ENCODE assay signal across 8 cellular contexts in the genomic region with DNA sequence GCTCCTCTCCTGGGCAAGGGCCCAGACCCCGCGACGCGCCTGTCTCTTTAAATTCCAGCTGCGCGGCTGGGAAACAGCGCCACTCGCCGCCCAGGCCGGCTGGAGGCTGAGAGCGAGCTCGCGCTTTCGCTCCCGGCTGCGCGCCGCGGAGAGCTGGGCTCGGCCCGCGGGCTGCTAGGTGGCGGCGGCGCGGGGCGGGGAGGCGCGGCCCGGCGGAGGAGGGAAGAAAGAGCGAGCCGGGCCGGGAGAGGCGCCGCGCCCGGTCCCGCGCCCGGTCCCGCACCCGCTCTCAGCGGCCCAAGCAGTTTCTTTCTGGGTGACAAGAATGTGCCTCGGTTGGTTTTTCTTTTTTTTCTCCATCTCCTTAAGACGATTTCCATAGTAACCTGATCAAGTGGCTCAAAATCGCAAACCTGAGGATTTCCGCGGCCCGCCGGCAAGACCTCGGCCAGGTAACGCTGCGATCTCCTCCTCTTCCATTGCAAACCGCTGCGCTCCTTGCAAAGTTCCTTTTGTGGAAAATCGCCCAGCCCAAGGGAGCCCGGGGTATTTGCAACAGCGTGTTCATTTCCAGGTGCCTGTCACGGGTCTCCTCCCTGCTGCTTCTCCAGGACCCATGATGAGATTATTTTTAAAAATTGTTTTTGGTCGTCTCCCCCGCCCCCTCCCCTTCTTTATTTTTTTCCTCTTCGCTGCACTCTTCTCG.
DNase-seq lines count a peak whose midpoint lies in the region; ATAC-seq and TF ChIP-seq lines count a peak whose summit lies in the region.

No MANE protein-coding gene starts in this region.

- no peaks in the 10 kb centered on the region for H3F3A ChIP-seq in SK-N-SH (replicated peaks; ENCODE audit: insufficient read depth)

- H3K4me1 ChIP-seq in HAP-1, result no peaks in the 10 kb centered on the region
- H3K4me1 ChIP-seq in SK-N-SH (ENCODE audit: control insufficient read depth in 1 of 2, insufficient read depth in 2 of 2, low read depth in 1 of 2, low read length in 1 of 2), result peaks cover 5 to 8% of the 10 kb centered on the region in 2 experiments; a peak in 1 of 4 replicates
- H3K4me1 ChIP-seq in right lobe of liver, result peaks cover 0 to 7% (median 0%) of the 10 kb centered on the region in 4 donors

- no peak for TF ChIP-seq POLR2A in right lobe of liver (IDR thresholded peaks at IDR 0.05)

- TF ChIP-seq RAD21 in SK-N-SH (IDR thresholded peaks at IDR 0.05; ENCODE audit: low read length), result peak; percentile 52

- H3K36me3 ChIP-seq in HAP-1 (replicated peaks) (no peaks in the 10 kb centered on the region), SK-N-SH (replicated peaks in 1 of 2; ENCODE audit: control insufficient read depth in 1 of 2, insufficient read depth in 2 of 2, low read length in 1 of 2) (no peaks in the 10 kb centered on the region), right lobe of liver (no peaks in the 10 kb centered on the region)

- H3K79me2 ChIP-seq in SK-N-SH (ENCODE audit: insufficient read depth), result peaks cover 29% of the 10 kb centered on the region

- ATAC-seq in right lobe of liver, result peak; percentile 97 to 99 (median 98)

- POLR2A ChIA-PET in SK-N-SH (lab: Yijun Ruan, JAX), result no interaction called here

- H3K27me3 ChIP-seq in HAP-1 (ENCODE audit: low read depth) (peaks cover 37% of the 10 kb centered on the region), SK-N-SH (ENCODE audit: insufficient read depth) (no peaks in the 10 kb centered on the region), dorsolateral prefrontal cortex (no peaks in the 10 kb centered on the region), right lobe of liver (peaks cover 0 to 4% of the 10 kb centered on the region in 2 donors)

- CTCF ChIA-PET in SK-N-SH (lab: Yijun Ruan, JAX), result interaction anchor here (0.5 to 1.3 kb wide), 5 partner anchors 8 to 505 kb away, joined by 3 to 4 read pairs (median 3); no protein-coding TSS in a partner anchor

- intact Hi-C loops in dorsolateral prefrontal cortex (cut with DNase I), result loop anchor here (10.0 kb wide), 2 partner anchors 70 to 260 kb away; a partner anchor contains a TSS
- intact Hi-C loops in right lobe of liver (cut with DNase I), result no loop called here

- H3K9me2 ChIP-seq in SK-N-SH, result no peaks in the 10 kb centered on the region

- H2AFZ ChIP-seq in SK-N-SH (ENCODE audit: low read depth), result peak overlapping the region; percentile 97

- H3K9me3 ChIP-seq in HAP-1 (no peaks in the 10 kb centered on the region), SK-N-SH (no peaks in the 10 kb centered on the region), right lobe of liver (no peaks in the 10 kb centered on the region)

- H3K9ac ChIP-seq in SK-N-SH, result peak overlapping the region; percentile 74

- H3K4me3 ChIP-seq in HAP-1, result peak overlapping the region; percentile 27
- H3K4me3 ChIP-seq in LNCaP clone FGC (ENCODE audit: low read depth, low read length), result peak overlapping the region; percentile 40
- H3K4me3 ChIP-seq in SK-N-SH (ENCODE audit: low read depth in 2 of 2, low read length in 1 of 2), result peak overlapping the region; percentile 74 to 96
- H3K4me3 ChIP-seq in dorsolateral prefrontal cortex, result peak overlapping the region; percentile 56 to 84 (median 73)
- H3K4me3 ChIP-seq in right lobe of liver, result peak overlapping the region; percentile 33 to 57 (median 36)

- TF ChIP-seq EP300 in SK-N-SH (IDR thresholded peaks at IDR 0.05; ENCODE audit: borderline replicate concordance in 1 of 2, low read depth in 1 of 2, low read length in 1 of 2), result no peak

- DNase-seq in activated T-cell treated with anti-CD3 and anti-CD28 coated beads for 24 hours (ENCODE audit: low read depth) (peak; percentile 4), activated T-cell treated with anti-CD3 and anti-CD28 coated beads for 4 hours (no peak), HAP-1 (ENCODE audit: low spot score in 2 of 2) (peak; percentile 52 to 78), LNCaP clone FGC (ENCODE audit: low read depth) (no peak), SK-N-SH (peak; percentile 87), dorsolateral prefrontal cortex (peak; percentile 54 to 83 (median 70)), right lobe of liver (peak; percentile 74 to 78 (median 76))
- peak; percentile 2 for DNase-seq in stimulated activated CD8-positive, alpha-beta memory T cell treated with anti-CD3 and anti-CD28 coated beads, Interleukin-15, amount 100 ng/mL, for 24 hours (ENCODE audit: low read depth)

- TF ChIP-seq CTCF in LNCaP clone FGC (IDR thresholded peaks at IDR 0.05; ENCODE audit: control insufficient read depth, extremely low read depth, insufficient read depth), result peak; percentile 85
- peak; percentile 60 for TF ChIP-seq CTCF in SK-N-SH (IDR thresholded peaks at IDR 0.05)
- peak in 53 of 56 donors; percentile 19 to 71 (median 46) for TF ChIP-seq CTCF in dorsolateral prefrontal cortex (IDR thresholded peaks at IDR 0.05 in 54 of 56, conservative IDR thresholded peaks at IDR 0.05 in 2 of 56; ENCODE audit: low read depth in 1 of 56, partially characterized antibody in 56 of 56)
- peak; percentile 21 to 63 (median 41) for TF ChIP-seq CTCF in right lobe of liver (IDR thresholded peaks at IDR 0.05)

- H4K20me1 ChIP-seq in SK-N-SH (ENCODE audit: insufficient read depth), result no peaks in the 10 kb centered on the region

- WGBS in SK-N-SH (ENCODE audit: low lambda C conversion rate), result 1% methylated on average over 35 of the region's 64 CpGs
- under 1% methylated on average over 20 of the region's 64 CpGs for WGBS in right lobe of liver (ENCODE audit: insufficient coverage, low coverage, low lambda C conversion rate, missing lambda C conversion rate)

- H3K27ac ChIP-seq in SK-N-SH (ENCODE audit: low read depth in 2 of 2, low read length in 1 of 2) (peak overlapping the region; percentile 48 to 50; a peak in 2 of 4 replicates), dorsolateral prefrontal cortex (peak overlapping the region in 57 of 59 donors; percentile 13 to 92 (median 82)), right lobe of liver (no peak overlapping the region)

- in situ Hi-C loops in HAP-1 (cut with MboI; ENCODE audit: low sequenced_read_pairs), result no loop called here

- peak overlapping the region; percentile 91 for H3K4me2 ChIP-seq in SK-N-SH

TF ChIP-seq in SK-N-SH, 30 proteins besides CTCF, POLR2A, EP300 and RAD21 (continues in another document):
- TF ChIP-seq, protein P1, sequence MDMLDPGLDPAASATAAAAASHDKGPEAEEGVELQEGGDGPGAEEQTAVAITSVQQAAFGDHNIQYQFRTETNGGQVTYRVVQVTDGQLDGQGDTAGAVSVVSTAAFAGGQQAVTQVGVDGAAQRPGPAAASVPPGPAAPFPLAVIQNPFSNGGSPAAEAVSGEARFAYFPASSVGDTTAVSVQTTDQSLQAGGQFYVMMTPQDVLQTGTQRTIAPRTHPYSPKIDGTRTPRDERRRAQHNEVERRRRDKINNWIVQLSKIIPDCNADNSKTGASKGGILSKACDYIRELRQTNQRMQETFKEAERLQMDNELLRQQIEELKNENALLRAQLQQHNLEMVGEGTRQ (IDR thresholded peaks at IDR 0.05; ENCODE audit: borderline replicate concordance, low read depth, low read length), result no peak
- TF ChIP-seq, protein P2, sequence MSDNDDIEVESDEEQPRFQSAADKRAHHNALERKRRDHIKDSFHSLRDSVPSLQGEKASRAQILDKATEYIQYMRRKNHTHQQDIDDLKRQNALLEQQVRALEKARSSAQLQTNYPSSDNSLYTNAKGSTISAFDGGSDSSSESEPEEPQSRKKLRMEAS (IDR thresholded peaks at IDR 0.05; ENCODE audit: low read depth), result peak; percentile 73; the same call in 1 of the 2 replicates
- no peak for TF ChIP-seq TCF12 (IDR thresholded peaks at IDR 0.05)
- no peak for TF ChIP-seq CHD2 (IDR thresholded peaks at IDR 0.05; ENCODE audit: low read length, partially characterized antibody)
- TF ChIP-seq RXRA (IDR thresholded peaks at IDR 0.05; ENCODE audit: borderline replicate concordance, low read depth), result no peak
- TF ChIP-seq, protein P3, sequence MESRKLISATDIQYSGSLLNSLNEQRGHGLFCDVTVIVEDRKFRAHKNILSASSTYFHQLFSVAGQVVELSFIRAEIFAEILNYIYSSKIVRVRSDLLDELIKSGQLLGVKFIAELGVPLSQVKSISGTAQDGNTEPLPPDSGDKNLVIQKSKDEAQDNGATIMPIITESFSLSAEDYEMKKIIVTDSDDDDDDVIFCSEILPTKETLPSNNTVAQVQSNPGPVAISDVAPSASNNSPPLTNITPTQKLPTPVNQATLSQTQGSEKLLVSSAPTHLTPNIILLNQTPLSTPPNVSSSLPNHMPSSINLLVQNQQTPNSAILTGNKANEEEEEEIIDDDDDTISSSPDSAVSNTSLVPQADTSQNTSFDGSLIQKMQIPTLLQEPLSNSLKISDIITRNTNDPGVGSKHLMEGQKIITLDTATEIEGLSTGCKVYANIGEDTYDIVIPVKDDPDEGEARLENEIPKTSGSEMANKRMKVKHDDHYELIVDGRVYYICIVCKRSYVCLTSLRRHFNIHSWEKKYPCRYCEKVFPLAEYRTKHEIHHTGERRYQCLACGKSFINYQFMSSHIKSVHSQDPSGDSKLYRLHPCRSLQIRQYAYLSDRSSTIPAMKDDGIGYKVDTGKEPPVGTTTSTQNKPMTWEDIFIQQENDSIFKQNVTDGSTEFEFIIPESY (IDR thresholded peaks at IDR 0.05; ENCODE audit: borderline replicate concordance, low read depth), result no peak
- TF ChIP-seq SIN3A (IDR thresholded peaks at IDR 0.05; ENCODE audit: borderline replicate concordance, low read depth, low read length), result peak; percentile 71; the same call in 1 of the 2 replicates
- no peak; the same call in 1 of the 2 replicates for TF ChIP-seq NFIC (IDR thresholded peaks at IDR 0.05; ENCODE audit: borderline replicate concordance)
- TF ChIP-seq, protein P4, sequence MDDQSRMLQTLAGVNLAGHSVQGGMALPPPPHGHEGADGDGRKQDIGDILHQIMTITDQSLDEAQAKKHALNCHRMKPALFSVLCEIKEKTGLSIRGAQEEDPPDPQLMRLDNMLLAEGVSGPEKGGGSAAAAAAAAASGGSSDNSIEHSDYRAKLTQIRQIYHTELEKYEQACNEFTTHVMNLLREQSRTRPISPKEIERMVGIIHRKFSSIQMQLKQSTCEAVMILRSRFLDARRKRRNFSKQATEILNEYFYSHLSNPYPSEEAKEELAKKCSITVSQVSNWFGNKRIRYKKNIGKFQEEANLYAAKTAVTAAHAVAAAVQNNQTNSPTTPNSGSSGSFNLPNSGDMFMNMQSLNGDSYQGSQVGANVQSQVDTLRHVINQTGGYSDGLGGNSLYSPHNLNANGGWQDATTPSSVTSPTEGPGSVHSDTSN (IDR thresholded peaks at IDR 0.05), result no peak; the same call in 1 of the 2 replicates
- TF ChIP-seq, protein P5, sequence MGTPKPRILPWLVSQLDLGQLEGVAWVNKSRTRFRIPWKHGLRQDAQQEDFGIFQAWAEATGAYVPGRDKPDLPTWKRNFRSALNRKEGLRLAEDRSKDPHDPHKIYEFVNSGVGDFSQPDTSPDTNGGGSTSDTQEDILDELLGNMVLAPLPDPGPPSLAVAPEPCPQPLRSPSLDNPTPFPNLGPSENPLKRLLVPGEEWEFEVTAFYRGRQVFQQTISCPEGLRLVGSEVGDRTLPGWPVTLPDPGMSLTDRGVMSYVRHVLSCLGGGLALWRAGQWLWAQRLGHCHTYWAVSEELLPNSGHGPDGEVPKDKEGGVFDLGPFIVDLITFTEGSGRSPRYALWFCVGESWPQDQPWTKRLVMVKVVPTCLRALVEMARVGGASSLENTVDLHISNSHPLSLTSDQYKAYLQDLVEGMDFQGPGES (IDR thresholded peaks at IDR 0.05; ENCODE audit: low read depth, low read length), result no peak
- TF ChIP-seq JUND (IDR thresholded peaks at IDR 0.05), result no peak

Comparison
In these comparisons a context has a peak if more than half of its experiments do, and no peak if none do; other contexts are left out.
1. DNase-seq: peak in activated T-cell treated with anti-CD3 and anti-CD28 coated beads for 24 hours (single experiment), HAP-1 (2 of 2), SK-N-SH (single experiment), dorsolateral prefrontal cortex (10 of 10), right lobe of liver (3 of 3) and stimulated activated CD8-positive, alpha-beta memory T cell treated with anti-CD3 and anti-CD28 coated beads, Interleukin-15, amount 100 ng/mL, for 24 hours (single experiment); none in activated T-cell treated with anti-CD3 and anti-CD28 coated beads for 4 hours (single experiment) and LNCaP clone FGC (single experiment).
2. H3K4me3 ChIP-seq: peak in every context shown above with its lines; median percentile 85 in SK-N-SH; 73 in dorsolateral prefrontal cortex; 40 in LNCaP clone FGC; 36 in right lobe of liver; 27 in HAP-1.
3. H3K27ac ChIP-seq: peak in SK-N-SH (2 of 2) and dorsolateral prefrontal cortex (57 of 59); none in right lobe of liver (0 of 3).
4. intact Hi-C loops: an anchor here in dorsolateral prefrontal cortex (10.0 kb wide); none called in right lobe of liver.
5. Peak in every context shown above with its lines, with median percentiles within 50 percentile points of each other: CTCF ChIP-seq.